ENCODE assay signal across 17 cellular contexts in the genomic region with DNA sequence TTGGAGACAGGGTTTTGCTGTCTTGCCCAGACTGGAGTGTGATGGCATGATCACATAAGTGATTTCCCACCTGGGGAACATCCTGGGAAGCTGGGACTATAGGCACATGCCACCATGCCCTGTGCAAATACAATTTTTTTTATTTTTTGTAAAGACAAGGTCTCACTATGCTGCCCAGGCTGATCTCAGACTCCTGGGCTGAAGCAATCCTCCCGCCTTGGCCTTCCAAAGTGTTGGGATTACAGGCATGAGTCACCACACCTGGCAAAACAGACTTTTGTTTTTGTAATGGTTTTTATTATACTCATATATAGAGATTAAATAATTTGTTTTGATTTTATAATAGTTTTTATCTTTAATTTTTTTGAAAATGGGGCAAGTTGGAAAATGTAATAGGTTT.
"Had no signal": no experiment of that assay in that cellular context is flagged by ENCODE, and none has a peak within 500 bp of the region (broad histone marks: within the 10 kb centered on the region; RNA-seq: fewer than 3 reads in every experiment).

No MANE protein-coding gene starts in this region.

- H3K9me3 Mint-ChIP-seq: activated naive CD4-positive, alpha-beta T cell treated with anti-CD3 and anti-CD28 coated beads, Interleukin-2, amount 50 U/mL, for 24 hours; memory B cell; naive B cell; neural crest cell had no signal

- DNase-seq: activated CD4-positive, alpha-beta T cell treated with anti-CD3 and anti-CD28 coated beads, Interleukin-2, amount 50 U/mL, for 4 hours; activated gamma-delta T cell; caudate nucleus; colonic mucosa; foreskin melanocyte; glutamatergic neuron; hippocampal formation; naive B cell; retina; stimulated activated CD4-positive, alpha-beta T cell treated with anti-CD3 and anti-CD28 coated beads, Interleukin-12 subunit alpha, Interleukin-12 subunit beta, amount 100 ng/mL, for 4 hours; stimulated activated CD4-positive, alpha-beta T cell treated with anti-CD3 and anti-CD28 coated beads, Interleukin-1b, Interleukin-23, amount 100 ng/mL, for 48 hours; stimulated activated naive CD4-positive, alpha-beta T cell treated with Interleukin-2 at 50 U/mL for 16 hours; substantia nigra; tibial artery had no signal

- H3K4me3 Mint-ChIP-seq: activated naive CD4-positive, alpha-beta T cell treated with anti-CD3 and anti-CD28 coated beads, Interleukin-2, amount 50 U/mL, for 24 hours; memory B cell; naive B cell; neural crest cell had no signal

- H3K4me3 ChIP-seq: colonic mucosa, tibial artery had no signal

- H3K27me3 Mint-ChIP-seq: activated naive CD4-positive, alpha-beta T cell treated with anti-CD3 and anti-CD28 coated beads, Interleukin-2, amount 50 U/mL, for 24 hours; memory B cell; naive B cell had no signal

- H3K4me1 ChIP-seq: colonic mucosa had no signal

- H3K27me3 ChIP-seq: colonic mucosa, tibial artery had no signal

- H3K9me3 ChIP-seq: colonic mucosa, tibial artery had no signal

- H3K27ac ChIP-seq: colonic mucosa, tibial artery had no signal

- H3K36me3 ChIP-seq: colonic mucosa had no signal

- H3K27ac Mint-ChIP-seq: activated naive CD4-positive, alpha-beta T cell treated with anti-CD3 and anti-CD28 coated beads, Interleukin-2, amount 50 U/mL, for 24 hours; memory B cell; naive B cell had no signal

- H3K4me1 Mint-ChIP-seq: activated naive CD4-positive, alpha-beta T cell treated with anti-CD3 and anti-CD28 coated beads, Interleukin-2, amount 50 U/mL, for 24 hours; memory B cell; neural crest cell had no signal
